Comparison of ENCODE assay signal across 8 cellular contexts in the genomic region with DNA sequence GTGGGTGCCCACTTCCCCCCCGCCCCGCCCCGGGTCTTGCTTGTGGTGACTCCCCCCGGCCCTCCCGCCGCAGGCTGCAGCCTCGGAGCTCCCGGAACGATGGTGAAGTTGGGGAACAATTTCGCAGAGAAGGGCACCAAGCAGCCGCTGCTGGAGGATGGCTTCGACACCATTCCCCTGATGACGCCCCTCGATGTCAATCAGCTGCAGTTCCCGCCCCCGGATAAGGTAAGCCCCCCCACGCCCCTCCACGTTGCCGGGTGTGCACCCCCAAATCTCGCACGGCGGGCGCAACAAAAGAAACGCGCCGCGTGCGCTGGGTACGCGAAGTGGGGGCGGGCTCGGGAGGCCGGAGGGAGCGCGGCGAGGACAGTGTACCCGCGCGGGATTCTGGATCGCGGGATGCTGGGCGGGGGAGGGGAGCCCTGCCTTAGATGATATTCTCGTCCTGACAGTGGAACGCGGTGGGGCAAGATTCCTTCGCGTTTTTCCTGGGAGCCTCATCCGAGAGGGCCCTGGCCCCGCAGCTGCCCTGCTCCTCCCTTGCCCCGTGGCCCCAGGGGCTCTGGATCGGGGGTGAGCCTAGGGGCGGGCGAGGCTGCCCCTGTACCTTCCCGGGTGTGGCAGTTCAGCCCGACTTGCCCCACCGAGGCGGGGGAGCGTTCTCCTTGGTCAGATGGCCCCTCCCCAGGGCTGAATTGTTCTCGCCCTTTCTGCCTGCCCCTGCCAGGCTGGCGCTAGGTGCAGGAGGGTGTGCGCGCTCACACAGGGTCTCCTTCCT. TPM values are rescaled to one million over a fixed set of nuclear protein-coding genes. Genes with fewer than 3 reads are reported as not detected.
DNase-seq lines count a peak whose midpoint lies in the region; ATAC-seq and TF ChIP-seq lines count a peak whose summit lies in the region.

No MANE protein-coding gene starts in this region.

- H3K4me1 ChIP-seq in skeletal muscle satellite cell (ENCODE audit: control insufficient read depth, insufficient read depth, low read length): peaks cover 13% of the 10 kb centered on the region

- H3K9me3 ChIP-seq in skeletal muscle satellite cell (replicated peaks; ENCODE audit: low read length): no peaks in the 10 kb centered on the region

- TF ChIP-seq CTCF in VCaP (conservative IDR thresholded peaks at IDR 0.05) (no peak), glutamatergic neuron (IDR thresholded peaks at IDR 0.05; ENCODE audit: partially characterized antibody, unreplicated experiment) (no peak)

- H3K9me3 Mint-ChIP-seq in glutamatergic neuron (ENCODE audit: unreplicated experiment): peaks cover 17% of the 10 kb centered on the region

- ATAC-seq in GM18498 (IDR thresholded peaks at IDR 0.05; ENCODE audit: unreplicated experiment): no peak

- peaks cover 14% of the 10 kb centered on the region for H3K4me1 Mint-ChIP-seq in glutamatergic neuron (ENCODE audit: low read depth, unreplicated experiment)

- H3K27ac ChIP-seq in VCaP: peak overlapping the region; percentile 58; the same call in 1 of the 2 replicates

- H3K27me3 Mint-ChIP-seq in glutamatergic neuron (ENCODE audit: unreplicated experiment): peaks cover 28% of the 10 kb centered on the region

- H3K36me3 ChIP-seq in skeletal muscle satellite cell (ENCODE audit: insufficient read depth, low read length): no peaks in the 10 kb centered on the region

- no peaks in the 10 kb centered on the region for H3K36me3 Mint-ChIP-seq in glutamatergic neuron (ENCODE audit: unreplicated experiment)

- no peak overlapping the region for H3K9ac ChIP-seq in skeletal muscle satellite cell (ENCODE audit: low read depth, low read length)

- peaks cover 79% of the 10 kb centered on the region for H3K27me3 ChIP-seq in skeletal muscle satellite cell (ENCODE audit: control insufficient read depth, insufficient read depth, low read length)

- DNase-seq in NCI-H2227 (lab: John Stamatoyannopoulos, UW; ENCODE audit: unreplicated experiment) (peak; percentile 39), NCI-H2227 treated with DMSO at 0.1 percent for 48 hours (lab: John Stamatoyannopoulos, UW) (no peak), glutamatergic neuron (peak; percentile 52), NCI-H524 treated with DMSO at 0.1 percent for 48 hours (lab: John Stamatoyannopoulos, UW) (no peak), NCI-H446 (lab: John Stamatoyannopoulos, UW) (no peak)

- peak overlapping the region; percentile 62 for H3K27ac Mint-ChIP-seq in glutamatergic neuron (ENCODE audit: unreplicated experiment)

- H3K4me3 Mint-ChIP-seq in glutamatergic neuron (ENCODE audit: unreplicated experiment): peak overlapping the region; percentile 86

- H3K4me2 ChIP-seq in skeletal muscle satellite cell (ENCODE audit: low read length): peak overlapping the region; percentile 90

- H3K4me3 ChIP-seq in skeletal muscle satellite cell (ENCODE audit: low read length): peak overlapping the region; percentile 66

RNA-seq across cellular contexts. Expression of gene NSG1, which starts 0.8 kb away (rescaled TPM):
- 208 TPM for total RNA-seq in glutamatergic neuron (ENCODE audit: unreplicated experiment)
- total RNA-seq in skeletal muscle satellite cell (2012; rRNA removed): 0.51 TPM in 1 of 2 replicates, not detected in the other

Comparison
In these comparisons a context has a peak if more than half of its experiments do, and no peak if none do; other contexts are left out.
1. DNase-seq: peak in NCI-H2227 (single experiment) and glutamatergic neuron (single experiment); none in NCI-H2227 treated with DMSO at 0.1 percent for 48 hours (single experiment), NCI-H524 treated with DMSO at 0.1 percent for 48 hours (single experiment) and NCI-H446 (0 of 2).